ENCODE assay signal across 14 cellular contexts in the genomic region with DNA sequence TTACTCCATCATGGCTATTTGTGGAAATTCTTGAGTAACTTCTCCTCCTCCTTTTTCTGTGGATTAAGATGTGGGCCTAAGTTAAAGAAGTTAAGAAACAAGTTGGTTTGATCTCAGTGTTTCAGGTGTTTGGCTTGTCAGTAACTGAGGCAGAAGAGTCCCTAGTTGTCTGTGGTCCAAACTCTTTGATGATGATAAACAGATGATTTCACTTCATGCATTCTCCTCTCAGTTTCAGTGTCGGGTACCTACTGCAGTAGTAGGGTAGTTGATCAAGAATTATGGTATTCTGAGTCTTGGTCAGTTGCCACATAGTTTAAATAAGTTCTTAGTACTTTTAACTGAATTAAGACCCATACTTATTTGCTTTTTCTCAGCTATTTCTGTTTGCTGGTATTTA.
DNase-seq lines count a peak whose midpoint lies in the region; ATAC-seq and TF ChIP-seq lines count a peak whose summit lies in the region.
"Had no signal": no experiment of that assay in that cellular context is flagged by ENCODE, and none has a peak within 500 bp of the region (broad histone marks: within the 10 kb centered on the region; RNA-seq: fewer than 3 reads in every experiment).

No MANE protein-coding gene starts in this region.

- H3K27ac Mint-ChIP-seq in activated CD8-positive, alpha-beta memory T cell treated with anti-CD3 and anti-CD28 coated beads, Interleukin-2, amount 10 ng/mL, durations not matched to agents 7 days and 5 days: peak overlapping the region; percentile 54
- peak overlapping the region; percentile 72 for H3K27ac Mint-ChIP-seq in stimulated activated effector memory CD8-positive, alpha-beta T cell treated with anti-CD3 and anti-CD28 coated beads, Interleukin-12 subunit alpha, Interleukin-12 subunit beta, amount 100 ng/mL, for 72 hours

- ATAC-seq in activated CD8-positive, alpha-beta memory T cell treated with anti-CD3 and anti-CD28 coated beads, Interleukin-2, amount 10 ng/mL, durations not matched to agents 7 days and 5 days: peak; percentile 43
- ATAC-seq in HG02678 (IDR thresholded peaks at IDR 0.05; ENCODE audit: unreplicated experiment) (peak; percentile 46), HG02884 (IDR thresholded peaks at IDR 0.05; ENCODE audit: unreplicated experiment) (no peak), GM21526 (IDR thresholded peaks at IDR 0.05; ENCODE audit: low FRiP score, unreplicated experiment) (no peak)
- peak; percentile 71 for ATAC-seq in stimulated activated effector memory CD8-positive, alpha-beta T cell treated with anti-CD3 and anti-CD28 coated beads, Interleukin-12 subunit alpha, Interleukin-12 subunit beta, amount 100 ng/mL, for 72 hours
- ATAC-seq: upper lobe of right lung had no signal

- peaks cover 92% of the 10 kb centered on the region for H3K4me1 ChIP-seq in OCI-LY3 (ENCODE audit: low read length)
- H3K4me1 ChIP-seq: upper lobe of right lung had no signal

- DNase-seq in activated CD8-positive, alpha-beta memory T cell treated with anti-CD3 and anti-CD28 coated beads, Interleukin-2, amount 10 ng/mL, durations not matched to agents 7 days and 5 days: no peak
- DNase-seq in activated CD8-positive, alpha-beta memory T cell treated with anti-CD3 and anti-CD28 coated beads, Interleukin-2, amount 50 U/mL, for 48 hours: no peak
- DNase-seq in stimulated activated effector memory CD8-positive, alpha-beta T cell treated with anti-CD3 and anti-CD28 coated beads, Interleukin-12 subunit alpha, Interleukin-12 subunit beta, amount 100 ng/mL, for 72 hours (ENCODE audit: low spot score in 2 of 2): no peak
- no peak for DNase-seq in hippocampal formation (lab: John Stamatoyannopoulos, UW)
- DNase-seq: Calu3, foreskin melanocyte, KBM-7, NCI-H1694, SHP77 treated with DMSO at 0.1 percent for 48 hours, upper lobe of right lung had no signal

- peaks cover 12% of the 10 kb centered on the region for H3K36me3 Mint-ChIP-seq in activated CD8-positive, alpha-beta memory T cell treated with anti-CD3 and anti-CD28 coated beads, Interleukin-2, amount 10 ng/mL, durations not matched to agents 7 days and 5 days
- peaks cover 6% of the 10 kb centered on the region for H3K36me3 Mint-ChIP-seq in stimulated activated effector memory CD8-positive, alpha-beta T cell treated with anti-CD3 and anti-CD28 coated beads, Interleukin-12 subunit alpha, Interleukin-12 subunit beta, amount 100 ng/mL, for 72 hours

- peak overlapping the region; percentile 56 for H3K4me3 ChIP-seq in OCI-LY3 (ENCODE audit: low read length)
- H3K4me3 ChIP-seq: upper lobe of right lung had no signal

- H2AFZ ChIP-seq in OCI-LY3 (ENCODE audit: low read depth, low read length): no peak overlapping the region

- H4K20me1 ChIP-seq in OCI-LY3 (ENCODE audit: insufficient read depth, low read length): no peaks in the 10 kb centered on the region

- H3K9me3 ChIP-seq in OCI-LY3 (ENCODE audit: insufficient read depth, low read length): no peaks in the 10 kb centered on the region
- H3K9me3 ChIP-seq: upper lobe of right lung had no signal

- CTCF ChIA-PET in activated CD8-positive, alpha-beta memory T cell treated with anti-CD3 and anti-CD28 coated beads, Interleukin-2, amount 10 ng/mL, durations not matched to agents 7 days and 5 days (lab: Charles Lee): no interaction called here

- H3K9ac ChIP-seq in OCI-LY3 (ENCODE audit: low read length): peak overlapping the region; percentile 58

- H3K9me3 Mint-ChIP-seq in activated CD8-positive, alpha-beta memory T cell treated with anti-CD3 and anti-CD28 coated beads, Interleukin-2, amount 10 ng/mL, durations not matched to agents 7 days and 5 days (ENCODE audit: low read depth): no peaks in the 10 kb centered on the region
- no peaks in the 10 kb centered on the region for H3K9me3 Mint-ChIP-seq in stimulated activated effector memory CD8-positive, alpha-beta T cell treated with anti-CD3 and anti-CD28 coated beads, Interleukin-12 subunit alpha, Interleukin-12 subunit beta, amount 100 ng/mL, for 72 hours

- H3K4me3 Mint-ChIP-seq in activated CD8-positive, alpha-beta memory T cell treated with anti-CD3 and anti-CD28 coated beads, Interleukin-2, amount 10 ng/mL, durations not matched to agents 7 days and 5 days: peak overlapping the region; percentile 6
- peak overlapping the region; percentile 47 for H3K4me3 Mint-ChIP-seq in stimulated activated effector memory CD8-positive, alpha-beta T cell treated with anti-CD3 and anti-CD28 coated beads, Interleukin-12 subunit alpha, Interleukin-12 subunit beta, amount 100 ng/mL, for 72 hours

- peak overlapping the region; percentile 91 for H3K27ac ChIP-seq in OCI-LY3 (ENCODE audit: low read length)
- H3K27ac ChIP-seq: upper lobe of right lung had no signal

- peaks cover 68% of the 10 kb centered on the region for H3K4me1 Mint-ChIP-seq in activated CD8-positive, alpha-beta memory T cell treated with anti-CD3 and anti-CD28 coated beads, Interleukin-2, amount 10 ng/mL, durations not matched to agents 7 days and 5 days
- H3K4me1 Mint-ChIP-seq in stimulated activated effector memory CD8-positive, alpha-beta T cell treated with anti-CD3 and anti-CD28 coated beads, Interleukin-12 subunit alpha, Interleukin-12 subunit beta, amount 100 ng/mL, for 72 hours: peaks cover 85% of the 10 kb centered on the region

- TF ChIP-seq CTCF in OCI-LY3 (IDR thresholded peaks at IDR 0.05; ENCODE audit: low read depth, low read length): no peak

- H3K79me2 ChIP-seq in OCI-LY3 (ENCODE audit: low read length): peaks cover 36% of the 10 kb centered on the region

- H3K27me3 Mint-ChIP-seq in activated CD8-positive, alpha-beta memory T cell treated with anti-CD3 and anti-CD28 coated beads, Interleukin-2, amount 10 ng/mL, durations not matched to agents 7 days and 5 days: no peaks in the 10 kb centered on the region

- H3K36me3 ChIP-seq in OCI-LY3 (replicated peaks; ENCODE audit: low read depth, low read length): peaks cover under 1% of the 10 kb centered on the region
- H3K36me3 ChIP-seq: upper lobe of right lung had no signal

- H3K27me3 ChIP-seq in OCI-LY3 (ENCODE audit: low read depth, low read length): no peaks in the 10 kb centered on the region
- H3K27me3 ChIP-seq: upper lobe of right lung had no signal

- H3K4me2 ChIP-seq in OCI-LY3 (ENCODE audit: low read length): peak overlapping the region; percentile 71

Comparison
In these comparisons a context has a peak if more than half of its experiments do, and no peak if none do; other contexts are left out.
1. ATAC-seq: peak in activated CD8-positive, alpha-beta memory T cell treated with anti-CD3 and anti-CD28 coated beads, Interleukin-2, amount 10 ng/mL, durations not matched to agents 7 days and 5 days (single experiment), HG02678 (single experiment) and stimulated activated effector memory CD8-positive, alpha-beta T cell treated with anti-CD3 and anti-CD28 coated beads, Interleukin-12 subunit alpha, Interleukin-12 subunit beta, amount 100 ng/mL, for 72 hours (single experiment); none in HG02884 (single experiment) and GM21526 (single experiment).